In genomic region chr4:86302242-86302641, GRCh38 we compare ENCODE assay signal across 10 cellular contexts. TPM values are rescaled to one million over a fixed set of nuclear protein-coding genes. Genes with fewer than 3 reads are reported as not detected.
DNase-seq lines count a peak whose midpoint lies in the region; ATAC-seq, FAIRE-seq and TF ChIP-seq lines count a peak whose summit lies in the region.
"Had no signal": no experiment of that assay in that cellular context is flagged by ENCODE, and none has a peak within 500 bp of the region (broad histone marks: within the 10 kb centered on the region; RNA-seq: fewer than 3 reads in every experiment).

No MANE protein-coding gene starts in this region.

- no peak overlapping the region for H3K18ac ChIP-seq in mesenchymal stem cell (ENCODE audit: low read depth in 1 of 2, low read length in 2 of 2)

- no peaks in the 10 kb centered on the region for H3K79me1 ChIP-seq in mesenchymal stem cell (replicated peaks; ENCODE audit: low read length, poor library complexity, severe bottlenecking)

- no peak overlapping the region for H2BK120ac ChIP-seq in mesenchymal stem cell (ENCODE audit: low read depth, low read length)

- no peak for ATAC-seq in left lobe of liver

- H2BK15ac ChIP-seq in mesenchymal stem cell (ENCODE audit: low read depth, poor library complexity, severe bottlenecking): no peak overlapping the region

- no peak overlapping the region for H3K23ac ChIP-seq in mesenchymal stem cell (ENCODE audit: low read length in 2 of 2)

- H3K4me3 ChIP-seq in dorsolateral prefrontal cortex (peak overlapping the region in 14 of 59 donors; percentile 1 to 39 (median 6)), mesenchymal stem cell (ENCODE audit: insufficient read depth in 1 of 2, low read depth in 1 of 2, low read length in 2 of 2) (no peak overlapping the region)

- no peak overlapping the region for H4K91ac ChIP-seq in mesenchymal stem cell (ENCODE audit: low read length)

- intact Hi-C loops in dorsolateral prefrontal cortex (cut with DNase I): loop anchor here in 1 of 2 donors (5.0 kb wide), 1 partner anchor 55 kb away; no protein-coding TSS in a partner anchor

- no peak overlapping the region for H3K9ac ChIP-seq in mesenchymal stem cell (ENCODE audit: low read length)

- no peak overlapping the region for H3K4me2 ChIP-seq in mesenchymal stem cell (ENCODE audit: low read length, poor library complexity, severe bottlenecking)

- H3K27ac ChIP-seq in dorsolateral prefrontal cortex (peak overlapping the region in 42 of 59 donors; percentile 3 to 81 (median 40)), mesenchymal stem cell (ENCODE audit: low read length, poor library complexity, severe bottlenecking) (no peak overlapping the region)

- no peaks in the 10 kb centered on the region for H3K4me1 ChIP-seq in mesenchymal stem cell (ENCODE audit: control insufficient read depth, insufficient read depth, low read depth, low read length)

- no peak overlapping the region for H3K4ac ChIP-seq in mesenchymal stem cell (ENCODE audit: low read depth in 1 of 2, low read length in 2 of 2)

- DNase-seq in DMS53 (lab: John Stamatoyannopoulos, UW) (peak; percentile 92), NCI-H1930 (lab: John Stamatoyannopoulos, UW) (peak; percentile 31 to 65), dorsolateral prefrontal cortex (peak in 9 of 10 donors; percentile 46 to 84 (median 62)), mesenchymal stem cell (peak; percentile 55), HTR-8/SVneo (ENCODE audit: insufficient read length, low spot score) (no peak), GM03348 (ENCODE audit: low spot score) (no peak), left lobe of liver (ENCODE audit: low spot score) (no peak)
- no peak for DNase-seq in stimulated activated CD4-positive, alpha-beta T cell treated with anti-CD3 and anti-CD28 coated beads, Interleukin-2, amount 100 ng/mL, for 48 hours
- DNase-seq: DND-41 had no signal

- H4K8ac ChIP-seq in mesenchymal stem cell (ENCODE audit: low read length): no peak overlapping the region

- no peak overlapping the region for H2BK5ac ChIP-seq in mesenchymal stem cell (ENCODE audit: low read depth, low read length, poor library complexity, severe bottlenecking)

- H3K14ac ChIP-seq in mesenchymal stem cell (ENCODE audit: low read length in 2 of 2): no peak overlapping the region

- TF ChIP-seq CTCF in dorsolateral prefrontal cortex (IDR thresholded peaks at IDR 0.05 in 54 of 56, conservative IDR thresholded peaks at IDR 0.05 in 2 of 56; ENCODE audit: low read depth in 1 of 56, partially characterized antibody in 56 of 56): no peak

- H2AK5ac ChIP-seq in mesenchymal stem cell (ENCODE audit: low read length, severe bottlenecking): no peak overlapping the region

- no peak for FAIRE-seq in HTR-8/SVneo (lab: Jason Lieb, UNC)

- H3K27me3 ChIP-seq in dorsolateral prefrontal cortex: no peaks in the 10 kb centered on the region
- H3K27me3 ChIP-seq in mesenchymal stem cell (ENCODE audit: control insufficient read depth in 1 of 2, insufficient read depth in 1 of 2, low read length in 2 of 2): no peaks in the 10 kb centered on the region

- H2BK12ac ChIP-seq in mesenchymal stem cell (ENCODE audit: low read length in 2 of 2): no peak overlapping the region

- 72% methylated on average over 4 of the region's 4 CpGs for WGBS in mesenchymal stem cell

- no peaks in the 10 kb centered on the region for H3K36me3 ChIP-seq in mesenchymal stem cell (ENCODE audit: control insufficient read depth in 1 of 2, insufficient read depth in 2 of 2, low read depth in 1 of 2, low read length in 2 of 2)

- peaks cover 54% of the 10 kb centered on the region for H3K9me3 ChIP-seq in mesenchymal stem cell (ENCODE audit: control insufficient read depth, low read length)

- H2AFZ ChIP-seq in mesenchymal stem cell (ENCODE audit: low read depth, low read length): no peak overlapping the region

RNA-seq across cellular contexts. Expression of gene MAPK10, which starts 57.6 kb away (rescaled TPM):
- total RNA-seq in dorsolateral prefrontal cortex: 100 to 1,000 TPM; 218 to 700 (median 498) TPM
- 3.3 TPM for polyA plus RNA-seq in mesenchymal stem cell (2013, experiment 1 of 2)
- polyA plus RNA-seq in mesenchymal stem cell (2013, experiment 2 of 2): 2.5 TPM
- 2.4 TPM for total RNA-seq in left lobe of liver
- total RNA-seq: activated T-helper 1 cell treated with anti-CD3 and anti-CD28 coated beads, Interleukin-12 subunit alpha, Interleukin-12 subunit beta, Interleukin-2, Interleukin-4 antibody, amounts not matched to agents 30 ng/mL and 10 ng/mL and 1 ng/mL, durations not matched to agents 14 hours and 24 hours and 36 hours had no signal

Comparison
In these comparisons a context has a peak if more than half of its experiments do, and no peak if none do; other contexts are left out.
1. DNase-seq: peak in DMS53 (single experiment), NCI-H1930 (2 of 2), dorsolateral prefrontal cortex (9 of 10) and mesenchymal stem cell (single experiment); none in HTR-8/SVneo (single experiment), stimulated activated CD4-positive, alpha-beta T cell treated with anti-CD3 and anti-CD28 coated beads, Interleukin-2, amount 100 ng/mL, for 48 hours (0 of 2), GM03348 (single experiment) and left lobe of liver (single experiment).
2. RNA of gene MAPK10, which starts 57.6 kb away (total RNA-seq): 218 to 700 TPM in dorsolateral prefrontal cortex; 2.4 TPM in left lobe of liver (single experiment); every median in the first group is over 10 times any median in the second.